Comparison of ENCODE assay signal across 1 cellular context in the genomic region with DNA sequence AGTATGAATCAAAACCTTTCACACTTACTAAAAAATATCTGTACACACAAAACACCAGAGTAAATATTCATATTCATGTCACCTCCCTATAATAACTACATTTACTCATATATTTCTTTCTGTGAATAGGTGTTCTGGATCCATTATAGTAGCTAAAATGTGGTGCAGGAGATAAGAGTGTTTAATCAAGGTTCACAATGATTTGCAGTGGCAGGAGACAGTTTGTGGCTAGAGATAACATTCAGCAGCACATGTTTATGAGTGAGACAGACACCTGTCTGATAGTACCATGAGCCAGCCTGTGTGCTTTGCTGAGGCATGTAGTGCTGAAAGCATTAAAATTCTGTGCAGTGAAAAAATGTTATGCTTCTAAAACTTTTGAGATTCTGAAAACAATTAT.
TF ChIP-seq lines count a peak whose summit lies in the region.

No MANE protein-coding gene starts in this region.

TF ChIP-seq in K562, 482 proteins besides CTCF, POLR2A, EP300 and RAD21 (continued from another document and continues in another):
- TF ChIP-seq ZNF197 (CRISPR knock-in tag; IDR thresholded peaks at IDR 0.05; ENCODE audit: low read depth) (peak; percentile 94), ZEB2 (IDR thresholded peaks at IDR 0.05) (peak; percentile 96), KLF10 (CRISPR knock-in tag; IDR thresholded peaks at IDR 0.05) (no peak), SMAD3 (CRISPR knock-in tag; conservative IDR thresholded peaks at IDR 0.05) (peak; percentile 87), SMARCE1 (IDR thresholded peaks at IDR 0.05) (peak; percentile 98), EWSR1 (IDR thresholded peaks at IDR 0.05; ENCODE audit: borderline replicate concordance, low read depth, partially characterized antibody) (peak; percentile 79), NFYB (IDR thresholded peaks at IDR 0.05; ENCODE audit: extremely low read depth, insufficient read length) (no peak), HNRNPLL (IDR thresholded peaks at IDR 0.05; ENCODE audit: low read depth, low read length, poor library complexity, severe bottlenecking) (no peak), ELF2 (CRISPR knock-in tag; IDR thresholded peaks at IDR 0.05) (no peak), GTF2F1 (IDR thresholded peaks at IDR 0.05; ENCODE audit: low read depth, low read length) (no peak), SLC30A9 (CRISPR knock-in tag; IDR thresholded peaks at IDR 0.05) (no peak), ZNF707 (CRISPR knock-in tag; conservative IDR thresholded peaks at IDR 0.05) (no peak), TOE1 (IDR thresholded peaks at IDR 0.05; ENCODE audit: borderline replicate concordance) (0 out of 2 replicates have a peak, but pooled peaks have one; percentile 55), TOE1 (CRISPR knock-in tag; IDR thresholded peaks at IDR 0.05; ENCODE audit: borderline replicate concordance, low read depth) (no peak), TEAD4 (IDR thresholded peaks at IDR 0.05; ENCODE audit: low read length) (peak; percentile 98), TEAD4 (CRISPR knock-in tag; IDR thresholded peaks at IDR 0.05; ENCODE audit: borderline replicate concordance) (no peak), ZBTB17 (CRISPR knock-in tag; IDR thresholded peaks at IDR 0.05) (peak; percentile 86), CC2D1A (IDR thresholded peaks at IDR 0.05) (peak; percentile 94), GABPB1 (CRISPR knock-in tag; IDR thresholded peaks at IDR 0.05) (no peak), ZNF239 (CRISPR knock-in tag; IDR thresholded peaks at IDR 0.05) (no peak), ZNF551 (CRISPR knock-in tag; IDR thresholded peaks at IDR 0.05) (no peak), NCOA6 (IDR thresholded peaks at IDR 0.05) (no peak), ETV5 (CRISPR knock-in tag; IDR thresholded peaks at IDR 0.05; ENCODE audit: low read depth) (no peak), CBFA2T3 (IDR thresholded peaks at IDR 0.05) (peak; percentile 98), TCF3 (CRISPR knock-in tag; IDR thresholded peaks at IDR 0.05) (peak; percentile 95), MTA2 (IDR thresholded peaks at IDR 0.05; ENCODE audit: low read depth) (peak; percentile 98), TBL1XR1 (IDR thresholded peaks at IDR 0.05; ENCODE audit: low read length in 2 of 2) (peak; percentile 45 to 91; a peak in 3 of 4 replicates)
- TF ChIP-seq, protein P1, sequence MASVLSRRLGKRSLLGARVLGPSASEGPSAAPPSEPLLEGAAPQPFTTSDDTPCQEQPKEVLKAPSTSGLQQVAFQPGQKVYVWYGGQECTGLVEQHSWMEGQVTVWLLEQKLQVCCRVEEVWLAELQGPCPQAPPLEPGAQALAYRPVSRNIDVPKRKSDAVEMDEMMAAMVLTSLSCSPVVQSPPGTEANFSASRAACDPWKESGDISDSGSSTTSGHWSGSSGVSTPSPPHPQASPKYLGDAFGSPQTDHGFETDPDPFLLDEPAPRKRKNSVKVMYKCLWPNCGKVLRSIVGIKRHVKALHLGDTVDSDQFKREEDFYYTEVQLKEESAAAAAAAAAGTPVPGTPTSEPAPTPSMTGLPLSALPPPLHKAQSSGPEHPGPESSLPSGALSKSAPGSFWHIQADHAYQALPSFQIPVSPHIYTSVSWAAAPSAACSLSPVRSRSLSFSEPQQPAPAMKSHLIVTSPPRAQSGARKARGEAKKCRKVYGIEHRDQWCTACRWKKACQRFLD (CRISPR knock-in tag; IDR thresholded peaks at IDR 0.05), result peak; percentile 88
- TF ChIP-seq, protein P2, sequence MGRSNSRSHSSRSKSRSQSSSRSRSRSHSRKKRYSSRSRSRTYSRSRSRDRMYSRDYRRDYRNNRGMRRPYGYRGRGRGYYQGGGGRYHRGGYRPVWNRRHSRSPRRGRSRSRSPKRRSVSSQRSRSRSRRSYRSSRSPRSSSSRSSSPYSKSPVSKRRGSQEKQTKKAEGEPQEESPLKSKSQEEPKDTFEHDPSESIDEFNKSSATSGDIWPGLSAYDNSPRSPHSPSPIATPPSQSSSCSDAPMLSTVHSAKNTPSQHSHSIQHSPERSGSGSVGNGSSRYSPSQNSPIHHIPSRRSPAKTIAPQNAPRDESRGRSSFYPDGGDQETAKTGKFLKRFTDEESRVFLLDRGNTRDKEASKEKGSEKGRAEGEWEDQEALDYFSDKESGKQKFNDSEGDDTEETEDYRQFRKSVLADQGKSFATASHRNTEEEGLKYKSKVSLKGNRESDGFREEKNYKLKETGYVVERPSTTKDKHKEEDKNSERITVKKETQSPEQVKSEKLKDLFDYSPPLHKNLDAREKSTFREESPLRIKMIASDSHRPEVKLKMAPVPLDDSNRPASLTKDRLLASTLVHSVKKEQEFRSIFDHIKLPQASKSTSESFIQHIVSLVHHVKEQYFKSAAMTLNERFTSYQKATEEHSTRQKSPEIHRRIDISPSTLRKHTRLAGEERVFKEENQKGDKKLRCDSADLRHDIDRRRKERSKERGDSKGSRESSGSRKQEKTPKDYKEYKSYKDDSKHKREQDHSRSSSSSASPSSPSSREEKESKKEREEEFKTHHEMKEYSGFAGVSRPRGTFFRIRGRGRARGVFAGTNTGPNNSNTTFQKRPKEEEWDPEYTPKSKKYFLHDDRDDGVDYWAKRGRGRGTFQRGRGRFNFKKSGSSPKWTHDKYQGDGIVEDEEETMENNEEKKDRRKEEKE (IDR thresholded peaks at IDR 0.05; ENCODE audit: borderline replicate concordance in 1 of 2, control insufficient read depth in 1 of 2, low read depth in 2 of 2, low read length in 1 of 2), result no peak
- TF ChIP-seq, protein P3, sequence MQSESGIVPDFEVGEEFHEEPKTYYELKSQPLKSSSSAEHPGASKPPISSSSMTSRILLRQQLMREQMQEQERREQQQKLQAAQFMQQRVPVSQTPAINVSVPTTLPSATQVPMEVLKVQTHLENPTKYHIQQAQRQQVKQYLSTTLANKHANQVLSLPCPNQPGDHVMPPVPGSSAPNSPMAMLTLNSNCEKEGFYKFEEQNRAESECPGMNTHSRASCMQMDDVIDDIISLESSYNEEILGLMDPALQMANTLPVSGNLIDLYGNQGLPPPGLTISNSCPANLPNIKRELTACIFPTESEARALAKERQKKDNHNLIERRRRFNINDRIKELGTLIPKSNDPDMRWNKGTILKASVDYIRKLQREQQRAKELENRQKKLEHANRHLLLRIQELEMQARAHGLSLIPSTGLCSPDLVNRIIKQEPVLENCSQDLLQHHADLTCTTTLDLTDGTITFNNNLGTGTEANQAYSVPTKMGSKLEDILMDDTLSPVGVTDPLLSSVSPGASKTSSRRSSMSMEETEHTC (IDR thresholded peaks at IDR 0.05), result peak; percentile 74
- TF ChIP-seq, protein P4, sequence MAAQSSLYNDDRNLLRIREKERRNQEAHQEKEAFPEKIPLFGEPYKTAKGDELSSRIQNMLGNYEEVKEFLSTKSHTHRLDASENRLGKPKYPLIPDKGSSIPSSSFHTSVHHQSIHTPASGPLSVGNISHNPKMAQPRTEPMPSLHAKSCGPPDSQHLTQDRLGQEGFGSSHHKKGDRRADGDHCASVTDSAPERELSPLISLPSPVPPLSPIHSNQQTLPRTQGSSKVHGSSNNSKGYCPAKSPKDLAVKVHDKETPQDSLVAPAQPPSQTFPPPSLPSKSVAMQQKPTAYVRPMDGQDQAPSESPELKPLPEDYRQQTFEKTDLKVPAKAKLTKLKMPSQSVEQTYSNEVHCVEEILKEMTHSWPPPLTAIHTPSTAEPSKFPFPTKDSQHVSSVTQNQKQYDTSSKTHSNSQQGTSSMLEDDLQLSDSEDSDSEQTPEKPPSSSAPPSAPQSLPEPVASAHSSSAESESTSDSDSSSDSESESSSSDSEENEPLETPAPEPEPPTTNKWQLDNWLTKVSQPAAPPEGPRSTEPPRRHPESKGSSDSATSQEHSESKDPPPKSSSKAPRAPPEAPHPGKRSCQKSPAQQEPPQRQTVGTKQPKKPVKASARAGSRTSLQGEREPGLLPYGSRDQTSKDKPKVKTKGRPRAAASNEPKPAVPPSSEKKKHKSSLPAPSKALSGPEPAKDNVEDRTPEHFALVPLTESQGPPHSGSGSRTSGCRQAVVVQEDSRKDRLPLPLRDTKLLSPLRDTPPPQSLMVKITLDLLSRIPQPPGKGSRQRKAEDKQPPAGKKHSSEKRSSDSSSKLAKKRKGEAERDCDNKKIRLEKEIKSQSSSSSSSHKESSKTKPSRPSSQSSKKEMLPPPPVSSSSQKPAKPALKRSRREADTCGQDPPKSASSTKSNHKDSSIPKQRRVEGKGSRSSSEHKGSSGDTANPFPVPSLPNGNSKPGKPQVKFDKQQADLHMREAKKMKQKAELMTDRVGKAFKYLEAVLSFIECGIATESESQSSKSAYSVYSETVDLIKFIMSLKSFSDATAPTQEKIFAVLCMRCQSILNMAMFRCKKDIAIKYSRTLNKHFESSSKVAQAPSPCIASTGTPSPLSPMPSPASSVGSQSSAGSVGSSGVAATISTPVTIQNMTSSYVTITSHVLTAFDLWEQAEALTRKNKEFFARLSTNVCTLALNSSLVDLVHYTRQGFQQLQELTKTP (IDR thresholded peaks at IDR 0.05; ENCODE audit: low read depth in 1 of 2, partially characterized antibody in 2 of 2), result peak; percentile 72 to 76
- TF ChIP-seq, protein P5, sequence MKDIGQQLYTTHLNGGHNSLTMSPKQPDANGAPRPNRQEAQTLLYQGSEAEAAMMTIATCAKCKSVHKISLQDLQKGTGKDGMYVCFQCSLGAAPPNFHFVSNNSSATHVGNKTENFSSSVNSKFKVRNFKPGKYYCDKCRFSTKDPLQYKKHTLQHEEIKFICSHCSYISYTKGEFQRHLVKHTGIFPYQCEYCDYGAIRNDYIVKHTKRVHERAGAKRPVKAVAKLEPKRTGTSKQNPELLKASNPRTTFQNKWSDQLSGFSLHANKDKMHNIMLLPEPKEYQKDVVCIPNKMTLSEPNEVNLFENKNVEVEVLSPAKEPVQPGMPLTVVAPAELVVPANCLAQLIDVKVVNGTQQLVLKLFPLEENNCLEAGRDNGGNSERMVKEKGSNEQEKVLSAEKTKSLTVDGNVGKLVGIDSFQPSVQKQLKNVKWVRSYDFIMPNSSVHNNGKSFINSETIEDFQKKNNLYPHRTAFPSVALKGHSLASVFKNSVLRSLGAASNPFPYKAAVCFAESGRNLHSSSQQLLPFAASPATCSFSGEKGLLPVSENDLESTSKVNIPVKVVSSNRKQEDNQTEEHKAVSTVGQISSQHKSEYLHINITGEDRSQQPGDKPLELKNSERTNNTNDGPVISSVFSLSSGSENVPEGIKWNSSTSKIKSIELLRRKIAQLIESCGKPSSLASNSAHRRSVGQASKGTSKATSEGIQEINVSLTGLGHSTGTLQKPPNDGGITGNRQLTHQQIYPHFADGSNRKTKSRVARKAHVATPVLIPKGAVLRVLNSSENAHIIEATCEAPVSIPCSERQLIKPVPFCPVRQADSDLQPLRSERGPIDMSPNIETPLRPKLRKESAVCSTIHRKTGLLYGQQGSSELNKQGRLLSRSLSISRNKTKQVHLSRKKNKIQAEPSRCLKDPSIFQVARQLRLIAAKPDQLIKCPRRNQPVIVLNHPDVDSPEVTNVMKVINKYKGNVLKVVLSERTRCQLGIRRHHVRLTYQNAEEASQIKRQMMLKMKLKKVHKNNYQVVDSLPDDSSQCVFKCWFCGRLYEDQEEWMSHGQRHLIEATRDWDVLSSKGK (CRISPR knock-in tag; IDR thresholded peaks at IDR 0.05), result no peak
- TF ChIP-seq, protein P6, sequence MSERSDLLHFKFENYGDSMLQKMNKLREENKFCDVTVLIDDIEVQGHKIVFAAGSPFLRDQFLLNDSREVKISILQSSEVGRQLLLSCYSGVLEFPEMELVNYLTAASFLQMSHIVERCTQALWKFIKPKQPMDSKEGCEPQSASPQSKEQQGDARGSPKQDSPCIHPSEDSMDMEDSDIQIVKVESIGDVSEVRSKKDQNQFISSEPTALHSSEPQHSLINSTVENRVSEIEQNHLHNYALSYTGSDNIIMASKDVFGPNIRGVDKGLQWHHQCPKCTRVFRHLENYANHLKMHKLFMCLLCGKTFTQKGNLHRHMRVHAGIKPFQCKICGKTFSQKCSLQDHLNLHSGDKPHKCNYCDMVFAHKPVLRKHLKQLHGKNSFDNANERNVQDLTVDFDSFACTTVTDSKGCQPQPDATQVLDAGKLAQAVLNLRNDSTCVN (CRISPR knock-in tag; IDR thresholded peaks at IDR 0.05), result no peak
- TF ChIP-seq, protein P7, sequence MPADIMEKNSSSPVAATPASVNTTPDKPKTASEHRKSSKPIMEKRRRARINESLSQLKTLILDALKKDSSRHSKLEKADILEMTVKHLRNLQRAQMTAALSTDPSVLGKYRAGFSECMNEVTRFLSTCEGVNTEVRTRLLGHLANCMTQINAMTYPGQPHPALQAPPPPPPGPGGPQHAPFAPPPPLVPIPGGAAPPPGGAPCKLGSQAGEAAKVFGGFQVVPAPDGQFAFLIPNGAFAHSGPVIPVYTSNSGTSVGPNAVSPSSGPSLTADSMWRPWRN (IDR thresholded peaks at IDR 0.05; ENCODE audit: low read depth), result peak; percentile 80; the same call in 1 of the 2 replicates
- TF ChIP-seq, protein P8, sequence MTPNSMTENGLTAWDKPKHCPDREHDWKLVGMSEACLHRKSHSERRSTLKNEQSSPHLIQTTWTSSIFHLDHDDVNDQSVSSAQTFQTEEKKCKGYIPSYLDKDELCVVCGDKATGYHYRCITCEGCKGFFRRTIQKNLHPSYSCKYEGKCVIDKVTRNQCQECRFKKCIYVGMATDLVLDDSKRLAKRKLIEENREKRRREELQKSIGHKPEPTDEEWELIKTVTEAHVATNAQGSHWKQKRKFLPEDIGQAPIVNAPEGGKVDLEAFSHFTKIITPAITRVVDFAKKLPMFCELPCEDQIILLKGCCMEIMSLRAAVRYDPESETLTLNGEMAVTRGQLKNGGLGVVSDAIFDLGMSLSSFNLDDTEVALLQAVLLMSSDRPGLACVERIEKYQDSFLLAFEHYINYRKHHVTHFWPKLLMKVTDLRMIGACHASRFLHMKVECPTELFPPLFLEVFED (CRISPR knock-in tag; conservative IDR thresholded peaks at IDR 0.05), result 0 out of 2 replicates have a peak, but pooled peaks have one; percentile 19
- TF ChIP-seq, protein P9, sequence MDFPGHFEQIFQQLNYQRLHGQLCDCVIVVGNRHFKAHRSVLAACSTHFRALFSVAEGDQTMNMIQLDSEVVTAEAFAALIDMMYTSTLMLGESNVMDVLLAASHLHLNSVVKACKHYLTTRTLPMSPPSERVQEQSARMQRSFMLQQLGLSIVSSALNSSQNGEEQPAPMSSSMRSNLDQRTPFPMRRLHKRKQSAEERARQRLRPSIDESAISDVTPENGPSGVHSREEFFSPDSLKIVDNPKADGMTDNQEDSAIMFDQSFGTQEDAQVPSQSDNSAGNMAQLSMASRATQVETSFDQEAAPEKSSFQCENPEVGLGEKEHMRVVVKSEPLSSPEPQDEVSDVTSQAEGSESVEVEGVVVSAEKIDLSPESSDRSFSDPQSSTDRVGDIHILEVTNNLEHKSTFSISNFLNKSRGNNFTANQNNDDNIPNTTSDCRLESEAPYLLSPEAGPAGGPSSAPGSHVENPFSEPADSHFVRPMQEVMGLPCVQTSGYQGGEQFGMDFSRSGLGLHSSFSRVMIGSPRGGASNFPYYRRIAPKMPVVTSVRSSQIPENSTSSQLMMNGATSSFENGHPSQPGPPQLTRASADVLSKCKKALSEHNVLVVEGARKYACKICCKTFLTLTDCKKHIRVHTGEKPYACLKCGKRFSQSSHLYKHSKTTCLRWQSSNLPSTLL (IDR thresholded peaks at IDR 0.05), result no peak
